In the genomic region with DNA sequence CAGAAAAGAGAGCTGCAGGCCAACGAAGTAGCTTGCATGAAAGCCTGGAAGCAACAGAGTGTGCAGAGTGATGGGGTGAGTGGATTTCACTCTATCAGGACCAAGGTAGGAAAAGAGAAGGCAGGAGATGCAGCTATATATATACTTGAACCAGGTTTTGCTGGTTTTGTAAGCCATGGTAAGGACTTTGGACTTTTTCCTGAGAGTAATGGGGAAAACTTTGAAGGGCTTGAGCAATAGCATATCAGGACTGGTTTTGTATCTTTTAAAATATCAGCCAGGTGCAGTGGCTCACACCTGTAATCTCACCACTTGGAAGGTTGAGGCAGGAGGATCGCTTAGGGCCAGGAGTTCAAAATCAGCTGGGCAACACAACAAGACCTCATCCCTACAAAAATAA, we compare ENCODE assay signal across 28 cellular contexts.
"Had no signal": no experiment of that assay in that cellular context is flagged by ENCODE, and none has a peak within 500 bp of the region (broad histone marks: within the 10 kb centered on the region; RNA-seq: fewer than 3 reads in every experiment).

No MANE protein-coding gene starts in this region.

- H3K36me3 ChIP-seq: esophagus muscularis mucosa, gastroesophageal sphincter, heart left ventricle, left ventricle myocardium inferior, lower lobe of right lung, neutrophil, prostate gland, suprapubic skin, upper lobe of left lung had no signal

- ATAC-seq: foreskin keratinocyte; gastroesophageal sphincter; heart left ventricle; left cardiac atrium; lower lobe of right lung; natural killer cell; right cardiac atrium; stimulated activated naive CD8-positive, alpha-beta T cell treated with anti-CD3 and anti-CD28 coated beads, Interleukin-15, amount 100 ng/mL, for 72 hours had no signal

- H3K27ac ChIP-seq: coronary artery, esophagus muscularis mucosa, foreskin keratinocyte, gastroesophageal sphincter, heart left ventricle, left ventricle myocardium inferior, lower lobe of right lung, neutrophil, parathyroid adenoma, prostate gland, skin epidermis, suprapubic skin, upper lobe of left lung had no signal

- H3K27me3 ChIP-seq: esophagus muscularis mucosa, foreskin keratinocyte, gastroesophageal sphincter, heart left ventricle, neutrophil, suprapubic skin, upper lobe of left lung had no signal

- H3K4me3 ChIP-seq: coronary artery, esophagus muscularis mucosa, gastroesophageal sphincter, heart left ventricle, left ventricle myocardium inferior, lower lobe of right lung, prostate gland, skin epidermis, suprapubic skin, upper lobe of left lung had no signal

- DNase-seq: dermis blood vessel endothelial cell; effector memory CD4-positive, alpha-beta T cell; foreskin keratinocyte; heart left ventricle; hippocampal formation; left cardiac atrium; left ventricle myocardium inferior; lower lobe of right lung; natural killer cell; right cardiac atrium; stimulated activated CD4-positive, alpha-beta T cell treated with anti-CD3 and anti-CD28 coated beads, Interleukin-12 subunit alpha, Interleukin-12 subunit beta, amount 100 ng/mL, for 4 hours; stimulated activated CD4-positive, alpha-beta T cell treated with anti-CD3 and anti-CD28 coated beads, Interleukin-1b, Interleukin-23, amount 100 ng/mL, for 48 hours; stimulated activated CD4-positive, alpha-beta T cell treated with anti-CD3 and anti-CD28 coated beads, Interleukin-4, amount 100 ng/mL, for 1 hour; stimulated activated CD8-positive, alpha-beta memory T cell treated with anti-CD3 and anti-CD28 coated beads, Interleukin-4, amount 100 ng/mL, for 48 hours; stimulated activated naive CD4-positive, alpha-beta T cell; stimulated activated naive CD8-positive, alpha-beta T cell treated with anti-CD3 and anti-CD28 coated beads, Interleukin-15, amount 100 ng/mL, for 72 hours; upper lobe of left lung had no signal

- H3K9ac ChIP-seq: parathyroid adenoma had no signal

- H2AFZ ChIP-seq: parathyroid adenoma had no signal

- H3K4me1 ChIP-seq: foreskin keratinocyte, lower lobe of right lung, parathyroid adenoma, prostate gland, suprapubic skin, upper lobe of left lung had no signal

- H3K9me3 ChIP-seq: esophagus muscularis mucosa, gastroesophageal sphincter, lower lobe of right lung, neutrophil, prostate gland, suprapubic skin, upper lobe of left lung had no signal

- FAIRE-seq: endothelial cell of umbilical vein, islet of Langerhans, urothelium cell line had no signal
